19 cellular contexts compared by ENCODE assay signal in genomic region chr1:242427519-242427918, GRCh38.
"Had no signal": no experiment of that assay in that cellular context is flagged by ENCODE, and none has a peak within 500 bp of the region (broad histone marks: within the 10 kb centered on the region; RNA-seq: fewer than 3 reads in every experiment).

No MANE protein-coding gene starts in this region.

- H3K27me3 Mint-ChIP-seq: activated CD4-positive, alpha-beta memory T cell treated with anti-CD3 and anti-CD28 coated beads, Interleukin-2, amount 10 ng/mL, durations not matched to agents 7 days and 5 days; activated CD8-positive, alpha-beta memory T cell treated with anti-CD3 and anti-CD28 coated beads, Interleukin-2, amount 10 ng/mL, durations not matched to agents 7 days and 5 days had no signal

- H3K36me3 Mint-ChIP-seq: activated CD8-positive, alpha-beta memory T cell treated with anti-CD3 and anti-CD28 coated beads, Interleukin-2, amount 10 ng/mL, durations not matched to agents 7 days and 5 days; activated naive CD8-positive, alpha-beta T cell treated with anti-CD3 and anti-CD28 coated beads for 36 hours; WTC11 had no signal

- H3K4me3 Mint-ChIP-seq: activated CD4-positive, alpha-beta memory T cell treated with anti-CD3 and anti-CD28 coated beads, Interleukin-2, amount 10 ng/mL, durations not matched to agents 7 days and 5 days; activated CD4-positive, alpha-beta T cell treated with anti-CD3 and anti-CD28 coated beads for 36 hours; activated CD8-positive, alpha-beta memory T cell treated with anti-CD3 and anti-CD28 coated beads, Interleukin-2, amount 10 ng/mL, durations not matched to agents 7 days and 5 days; activated naive CD8-positive, alpha-beta T cell treated with anti-CD3 and anti-CD28 coated beads for 36 hours; naive B cell; WTC11 had no signal

- H3K4me1 Mint-ChIP-seq: activated CD4-positive, alpha-beta memory T cell treated with anti-CD3 and anti-CD28 coated beads, Interleukin-2, amount 10 ng/mL, durations not matched to agents 7 days and 5 days; activated CD4-positive, alpha-beta T cell treated with anti-CD3 and anti-CD28 coated beads for 36 hours; activated CD8-positive, alpha-beta memory T cell treated with anti-CD3 and anti-CD28 coated beads, Interleukin-2, amount 10 ng/mL, durations not matched to agents 7 days and 5 days; activated naive CD8-positive, alpha-beta T cell treated with anti-CD3 and anti-CD28 coated beads for 36 hours; naive B cell had no signal

- DNase-seq: activated CD4-positive, alpha-beta memory T cell treated with anti-CD3 and anti-CD28 coated beads, Interleukin-2, amount 10 ng/mL, durations not matched to agents 7 days and 5 days; activated CD4-positive, alpha-beta T cell treated with anti-CD3 and anti-CD28 coated beads for 36 hours; activated CD8-positive, alpha-beta memory T cell treated with anti-CD3 and anti-CD28 coated beads, Interleukin-2, amount 10 ng/mL, durations not matched to agents 7 days and 5 days; activated naive CD4-positive, alpha-beta T cell; activated naive CD8-positive, alpha-beta T cell treated with anti-CD3 and anti-CD28 coated beads for 36 hours; amniotic stem cell; dermis blood vessel endothelial cell; effector memory CD4-positive, alpha-beta T cell; esophagus squamous epithelium; mesenchymal stem cell; mucosa of descending colon; naive B cell; posterior cingulate gyrus; spleen; stimulated activated naive CD8-positive, alpha-beta T cell treated with anti-CD3 and anti-CD28 coated beads, Interleukin-15, Interleukin-2, amounts not matched to agents 100 U/mL and 50 U/mL, for 24 hours; substantia nigra; tibial artery; uterus had no signal

- ATAC-seq: activated CD4-positive, alpha-beta T cell treated with anti-CD3 and anti-CD28 coated beads for 36 hours; activated CD8-positive, alpha-beta memory T cell treated with anti-CD3 and anti-CD28 coated beads, Interleukin-2, amount 10 ng/mL, durations not matched to agents 7 days and 5 days; mucosa of descending colon; stimulated activated naive CD8-positive, alpha-beta T cell treated with anti-CD3 and anti-CD28 coated beads, Interleukin-15, Interleukin-2, amounts not matched to agents 100 U/mL and 50 U/mL, for 24 hours had no signal

- H3K27ac Mint-ChIP-seq: activated CD4-positive, alpha-beta memory T cell treated with anti-CD3 and anti-CD28 coated beads, Interleukin-2, amount 10 ng/mL, durations not matched to agents 7 days and 5 days; activated CD4-positive, alpha-beta T cell treated with anti-CD3 and anti-CD28 coated beads for 36 hours; activated CD8-positive, alpha-beta memory T cell treated with anti-CD3 and anti-CD28 coated beads, Interleukin-2, amount 10 ng/mL, durations not matched to agents 7 days and 5 days; activated naive CD8-positive, alpha-beta T cell treated with anti-CD3 and anti-CD28 coated beads for 36 hours; naive B cell; WTC11 had no signal

- H3K9me3 Mint-ChIP-seq: activated CD4-positive, alpha-beta memory T cell treated with anti-CD3 and anti-CD28 coated beads, Interleukin-2, amount 10 ng/mL, durations not matched to agents 7 days and 5 days had no signal
